6 cellular contexts compared by ENCODE assay signal in the genomic region with DNA sequence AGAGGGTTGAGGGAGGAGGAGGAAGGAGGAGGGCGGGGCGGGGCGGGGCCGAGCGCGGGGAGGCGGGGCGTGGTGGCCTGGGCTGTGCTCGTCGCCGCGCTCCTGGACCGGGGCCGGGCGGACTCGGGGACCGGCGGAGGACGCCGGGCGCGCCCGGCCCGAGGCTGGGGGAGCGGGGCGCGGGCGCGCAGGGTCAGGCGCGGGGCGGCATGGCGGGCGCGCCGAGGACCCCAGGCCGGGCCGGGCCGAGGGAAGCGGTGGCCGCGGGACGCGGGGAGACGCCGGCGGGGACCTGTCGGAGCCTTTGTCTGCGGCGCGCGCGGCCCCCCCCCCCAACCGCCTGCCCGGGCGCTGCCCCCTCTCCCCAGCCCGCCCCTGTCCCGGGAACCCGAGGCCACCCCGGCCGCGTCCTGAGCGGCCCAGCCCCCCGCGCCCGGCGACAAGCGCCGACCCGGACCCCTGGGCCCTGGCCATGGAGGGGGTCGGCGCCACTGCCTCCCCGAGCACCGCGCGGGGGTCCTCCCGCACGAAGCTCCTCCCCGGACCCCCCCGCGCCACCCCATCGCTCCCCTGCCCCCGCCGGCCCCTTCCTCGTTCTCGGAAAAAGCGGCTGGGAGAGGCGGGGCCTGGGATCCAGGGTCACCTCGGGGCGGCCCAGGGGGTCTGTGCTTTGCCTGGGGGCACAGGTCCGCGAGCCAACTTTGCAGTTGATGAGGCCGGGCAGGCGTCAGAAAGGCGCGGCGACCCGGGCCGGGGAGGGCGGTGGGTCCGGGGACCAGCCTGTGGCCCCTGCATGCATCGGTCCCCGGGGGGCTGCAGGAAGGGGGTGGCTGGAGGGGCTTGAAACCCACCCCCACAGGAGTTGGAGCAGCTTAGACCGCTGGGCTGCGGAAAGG.
DNase-seq lines count a peak whose midpoint lies in the region; ATAC-seq, FAIRE-seq and TF ChIP-seq lines count a peak whose summit lies in the region.
"Not testable (repeated sequence)": the region's sequence is repeated elsewhere in the genome, so short reads cannot be mapped to it uniquely, and the experiment has no call there.

No MANE protein-coding gene starts in this region.

- H3K36me3 Mint-ChIP-seq in naive thymus-derived CD4-positive, alpha-beta T cell; stimulated activated memory B cell treated with anti-CD40 and anti-IgM and Interleukin-4, amounts not matched to agents 10 μg/mL and 1 μg/mL and 100 μg/mL, for 72 hours: not testable (repeated sequence)

- not testable (repeated sequence) for TF ChIP-seq CTCF in kidney (IDR thresholded peaks at IDR 0.05; ENCODE audit: borderline replicate concordance, extremely low read depth, insufficient read depth)

- not testable (repeated sequence) for H3K4me3 Mint-ChIP-seq in naive thymus-derived CD4-positive, alpha-beta T cell; stimulated activated memory B cell treated with anti-CD40 and anti-IgM and Interleukin-4, amounts not matched to agents 10 μg/mL and 1 μg/mL and 100 μg/mL, for 72 hours; stimulated activated naive CD8-positive, alpha-beta T cell treated with anti-CD3 and anti-CD28 coated beads, Interleukin-15, amount 100 ng/mL, for 72 hours

- H3K27me3 Mint-ChIP-seq in naive thymus-derived CD4-positive, alpha-beta T cell; stimulated activated memory B cell treated with anti-CD40 and anti-IgM and Interleukin-4, amounts not matched to agents 10 μg/mL and 1 μg/mL and 100 μg/mL, for 72 hours; stimulated activated naive CD8-positive, alpha-beta T cell treated with anti-CD3 and anti-CD28 coated beads, Interleukin-15, amount 100 ng/mL, for 72 hours: not testable (repeated sequence)

- H3K36me3 ChIP-seq in kidney (ENCODE audit: control insufficient read depth in 1 of 2, insufficient read depth in 2 of 2, low read length in 2 of 2); naive thymus-derived CD4-positive, alpha-beta T cell (ENCODE audit: control insufficient read depth in 2 of 3, insufficient read depth in 3 of 3, low read length in 3 of 3): not testable (repeated sequence)

- not testable (repeated sequence) for H3K27ac ChIP-seq in kidney (ENCODE audit: low read depth in 2 of 2, low read length in 2 of 2); naive thymus-derived CD4-positive, alpha-beta T cell (ENCODE audit: low read depth, low read length)

- not testable (repeated sequence) for H3K4me3 ChIP-seq in kidney (ENCODE audit: low read length in 2 of 2); naive thymus-derived CD4-positive, alpha-beta T cell (ENCODE audit: low read length)

- not testable (repeated sequence) for H3K9me3 Mint-ChIP-seq in naive thymus-derived CD4-positive, alpha-beta T cell; stimulated activated memory B cell treated with anti-CD40 and anti-IgM and Interleukin-4, amounts not matched to agents 10 μg/mL and 1 μg/mL and 100 μg/mL, for 72 hours; stimulated activated naive CD8-positive, alpha-beta T cell treated with anti-CD3 and anti-CD28 coated beads, Interleukin-15, amount 100 ng/mL, for 72 hours

- POLR2A ChIA-PET in naive thymus-derived CD4-positive, alpha-beta T cell (lab: Charles Lee): not testable (repeated sequence)

- not testable (repeated sequence) for H3K9me3 ChIP-seq in kidney (ENCODE audit: control insufficient read depth in 1 of 2, low read length in 2 of 2); naive thymus-derived CD4-positive, alpha-beta T cell (ENCODE audit: control insufficient read depth in 2 of 3, low read length in 3 of 3)

- H3K9ac ChIP-seq in kidney (ENCODE audit: low read length in 2 of 2): not testable (repeated sequence)

- DNase-seq in left cardiac atrium: peak; percentile 6
- DNase-seq in kidney: peak; percentile 20
- not testable (repeated sequence) for DNase-seq in naive thymus-derived CD4-positive, alpha-beta T cell; stimulated activated naive CD8-positive, alpha-beta T cell treated with anti-CD3 and anti-CD28 coated beads, Interleukin-15, amount 100 ng/mL, for 72 hours
- DNase-seq in posterior vena cava (ENCODE audit: low spot score): peak; percentile 17

- H3K4me1 ChIP-seq in kidney (ENCODE audit: control insufficient read depth in 1 of 2, insufficient read depth in 1 of 2, low read depth in 1 of 2, low read length in 2 of 2); naive thymus-derived CD4-positive, alpha-beta T cell (ENCODE audit: control insufficient read depth in 2 of 2, insufficient read depth in 2 of 2, low read length in 2 of 2): not testable (repeated sequence)

- not testable (repeated sequence) for H3K27me3 ChIP-seq in naive thymus-derived CD4-positive, alpha-beta T cell (ENCODE audit: control insufficient read depth in 2 of 2, insufficient read depth in 2 of 2, low read length in 2 of 2)

- CTCF ChIA-PET in naive thymus-derived CD4-positive, alpha-beta T cell (lab: Charles Lee): not testable (repeated sequence)

- not testable (repeated sequence) for ATAC-seq in left cardiac atrium
- ATAC-seq in naive thymus-derived CD4-positive, alpha-beta T cell: peak; percentile 21
- peak; percentile 81 for ATAC-seq in stimulated activated memory B cell treated with anti-CD40 and anti-IgM and Interleukin-4, amounts not matched to agents 10 μg/mL and 1 μg/mL and 100 μg/mL, for 72 hours
- peak; percentile 75 for ATAC-seq in stimulated activated naive CD8-positive, alpha-beta T cell treated with anti-CD3 and anti-CD28 coated beads, Interleukin-15, amount 100 ng/mL, for 72 hours

- not testable (repeated sequence) for FAIRE-seq in kidney (lab: Jason Lieb, UNC)

- not testable (repeated sequence) for H3K27ac Mint-ChIP-seq in naive thymus-derived CD4-positive, alpha-beta T cell; stimulated activated memory B cell treated with anti-CD40 and anti-IgM and Interleukin-4, amounts not matched to agents 10 μg/mL and 1 μg/mL and 100 μg/mL, for 72 hours; stimulated activated naive CD8-positive, alpha-beta T cell treated with anti-CD3 and anti-CD28 coated beads, Interleukin-15, amount 100 ng/mL, for 72 hours

- intact Hi-C loops in left cardiac atrium (cut with DNase I); kidney (cut with DNase I); naive thymus-derived CD4-positive, alpha-beta T cell (cut with micrococcal nuclease); posterior vena cava (cut with DNase I): not testable (repeated sequence)

- H3K4me1 Mint-ChIP-seq in naive thymus-derived CD4-positive, alpha-beta T cell; stimulated activated memory B cell treated with anti-CD40 and anti-IgM and Interleukin-4, amounts not matched to agents 10 μg/mL and 1 μg/mL and 100 μg/mL, for 72 hours; stimulated activated naive CD8-positive, alpha-beta T cell treated with anti-CD3 and anti-CD28 coated beads, Interleukin-15, amount 100 ng/mL, for 72 hours: not testable (repeated sequence)
